ENCODE assay signal across 28 cellular contexts in the genomic region with DNA sequence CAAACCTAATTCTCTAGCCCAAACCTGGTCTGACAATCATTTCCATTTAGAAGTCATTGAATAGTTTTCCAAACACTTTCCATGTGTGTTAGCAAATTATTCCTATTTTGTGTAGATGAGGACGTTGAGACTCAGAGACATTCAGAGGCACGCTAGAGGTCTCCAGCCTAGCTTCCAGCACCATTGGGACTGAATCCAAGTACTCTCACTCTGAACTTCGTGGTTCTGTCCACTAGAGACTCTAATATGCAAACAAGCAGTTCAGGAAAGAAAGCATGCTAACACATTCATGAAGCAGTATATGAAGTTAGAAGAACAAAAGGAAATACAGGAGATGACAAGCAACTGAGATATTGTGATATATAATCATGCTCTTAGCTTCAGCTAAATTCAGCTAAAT.
DNase-seq lines count a peak whose midpoint lies in the region; ATAC-seq lines count a peak whose summit lies in the region.
"Had no signal": no experiment of that assay in that cellular context is flagged by ENCODE, and none has a peak within 500 bp of the region (broad histone marks: within the 10 kb centered on the region; RNA-seq: fewer than 3 reads in every experiment).

No MANE protein-coding gene starts in this region.

- ATAC-seq in HG02571 (IDR thresholded peaks at IDR 0.05; ENCODE audit: unreplicated experiment) = no peak
- ATAC-seq: esophagus mucosa, left lung, psoas muscle, SK-N-SH treated with all-trans-retinoic acid at 6 μM for 48 hours had no signal

- DNase-seq in DMS 273 (lab: John Stamatoyannopoulos, UW; ENCODE audit: unreplicated experiment) = peak; percentile 1
- no peak for DNase-seq in DMS 273 treated with DMSO at 0.1 percent for 48 hours (lab: John Stamatoyannopoulos, UW)
- peak; percentile 57 for DNase-seq in cerebellar cortex (ENCODE audit: low spot score)
- DNase-seq in left kidney (ENCODE audit: low read depth, low spot score) = peak; percentile 31
- DNase-seq in substantia nigra (lab: John Stamatoyannopoulos, UW) = peak in 28 of 49 donors; percentile 2 to 71 (median 24)
- DNase-seq in NCI-H524 treated with DMSO at 0.1 percent for 48 hours (lab: John Stamatoyannopoulos, UW) = no peak
- no peak for DNase-seq in NCI-H2196 treated with DMSO at 0.1 percent for 48 hours (lab: John Stamatoyannopoulos, UW; ENCODE audit: unreplicated experiment)
- DNase-seq: activated CD4-positive, alpha-beta T cell treated with anti-CD3 and anti-CD28 coated beads, Interleukin-2, amount 50 U/mL, for 1 hour; activated CD4-positive, CD25-positive, alpha-beta regulatory T cell; activated effector memory CD4-positive, alpha-beta T cell treated with anti-CD3 and anti-CD28 coated beads, Interleukin-2, amount 50 U/mL, for 16 hours; activated T-cell treated with anti-CD3 and anti-CD28 coated beads, Interleukin-2, amount 50 U/mL, for 1 hour; Caco-2; central memory CD4-positive, alpha-beta T cell; DMS79 treated with DMSO at 0.1 percent for 48 hours; endodermal cell; foreskin melanocyte; Kasumi-1; left lung; naive B cell; NCI-H1436 treated with DMSO at 0.1 percent for 48 hours; NCI-H2107; NCI-H82; psoas muscle; stimulated activated CD4-positive, alpha-beta T cell treated with anti-CD3 and anti-CD28 coated beads, Interleukin-4, amount 100 ng/mL, for 24 hours had no signal

- H3K27ac ChIP-seq in substantia nigra (ENCODE audit: low read depth, low read length, poor library complexity, severe bottlenecking) = peak overlapping the region; percentile 18
- H3K27ac ChIP-seq: 22Rv1, left lung, psoas muscle had no signal

Comparison
In these comparisons a context has a peak if more than half of its experiments do, and no peak if none do; other contexts are left out.
1. DNase-seq: peak in DMS 273 (single experiment), cerebellar cortex (single experiment), left kidney (single experiment) and substantia nigra (28 of 49); none in DMS 273 treated with DMSO at 0.1 percent for 48 hours (single experiment), NCI-H524 treated with DMSO at 0.1 percent for 48 hours (single experiment) and NCI-H2196 treated with DMSO at 0.1 percent for 48 hours (single experiment).